Comparison of ENCODE assay signal across 8 cellular contexts in genomic region chr1:213051127-213051880, GRCh38. TPM values are rescaled to one million over a fixed set of nuclear protein-coding genes. Genes with fewer than 3 reads are reported as not detected.
A peak's percentile ranks its signal among the peaks of the same experiment; 100 is the strongest.
DNase-seq lines count a peak whose midpoint lies in the region; ATAC-seq and FAIRE-seq lines count a peak whose summit lies in the region.

TSS of gene RPS6KC1 (plus strand) at chr1:213051241. CDS start at chr1:213051405, 164 bp downstream.

- ATAC-seq in GM21723 (IDR thresholded peaks at IDR 0.05; ENCODE audit: unreplicated experiment), result peak; percentile 99
- ATAC-seq in naive thymus-derived CD4-positive, alpha-beta T cell, result peak; percentile 97
- peak; percentile 99 for ATAC-seq in stimulated activated memory B cell treated with anti-CD40 and anti-IgM and Interleukin-4, amounts not matched to agents 10 μg/mL and 1 μg/mL and 100 μg/mL, for 72 hours

- CTCF ChIA-PET in naive thymus-derived CD4-positive, alpha-beta T cell (lab: Charles Lee), result interaction anchor here (0.6 kb wide), 1 partner anchor 629 kb away, joined by 3 read pairs; no protein-coding TSS in a partner anchor

- peaks cover 0 to 4% of the 10 kb centered on the region in 2 donors for H3K27me3 ChIP-seq in naive thymus-derived CD4-positive, alpha-beta T cell (ENCODE audit: control insufficient read depth in 2 of 2, insufficient read depth in 2 of 2, low read length in 2 of 2)

- H3K9me3 ChIP-seq in naive thymus-derived CD4-positive, alpha-beta T cell (ENCODE audit: control insufficient read depth in 2 of 3, low read length in 3 of 3), result peaks cover 0 to 3% (median 0%) of the 10 kb centered on the region in 3 experiments

- FAIRE-seq in RCC 7860 (lab: Jason Lieb, UNC), result peak; percentile 47

- DNase-seq in DMS79 treated with DMSO at 0.1 percent for 48 hours (lab: John Stamatoyannopoulos, UW) (peak; percentile 81), KBM-7 (peak; percentile 88), RCC 7860 (ENCODE audit: low spot score) (peak; percentile 67), activated T-helper 1 cell treated with Interleukin-2 at 50 U/mL for 16 hours (ENCODE audit: low read depth) (peak; percentile 70), fibroblast of gingiva (ENCODE audit: low read depth) (peak; percentile 74)
- peak; percentile 64 to 82 (median 79) for DNase-seq in naive thymus-derived CD4-positive, alpha-beta T cell

- in situ Hi-C loops in KBM-7 (cut with MboI; ENCODE audit: low pct_unique_long_range_greater_than_20kb, low sequenced_read_pairs), result no loop called here

- H3K4me1 ChIP-seq in naive thymus-derived CD4-positive, alpha-beta T cell (ENCODE audit: control insufficient read depth in 2 of 2, insufficient read depth in 2 of 2, low read length in 2 of 2), result peaks cover 0 to 13% of the 10 kb centered on the region in 2 donors

- H3K36me3 ChIP-seq in naive thymus-derived CD4-positive, alpha-beta T cell (ENCODE audit: control insufficient read depth in 2 of 3, insufficient read depth in 3 of 3, low read length in 3 of 3), result no peaks in the 10 kb centered on the region

- H3K4me3 ChIP-seq in naive thymus-derived CD4-positive, alpha-beta T cell (ENCODE audit: low read length), result peak within 1 kb of the TSS; percentile 97

- H3K27ac ChIP-seq in naive thymus-derived CD4-positive, alpha-beta T cell (ENCODE audit: low read depth, low read length), result peak within 1 kb of the TSS; percentile 72

- POLR2A ChIA-PET in naive thymus-derived CD4-positive, alpha-beta T cell (lab: Charles Lee), result no interaction called here

- intact Hi-C loops in naive thymus-derived CD4-positive, alpha-beta T cell (cut with micrococcal nuclease), result loop anchor here (1.0 to 2.0 kb wide), 6 partner anchors 31 to 1473 kb away; partner anchors contain the start of genes ANGEL2 (in 2 of the 2), NSL1 (in 2 of the 2), TATDN3 (in 2 of the 2) and DTL (in 1 of the 2)

- peaks cover 23 to 39% (median 35%) of the 10 kb centered on the region in 7 donors for H3K4me1 Mint-ChIP-seq in naive thymus-derived CD4-positive, alpha-beta T cell
- peaks cover 16% of the 10 kb centered on the region for H3K4me1 Mint-ChIP-seq in stimulated activated memory B cell treated with anti-CD40 and anti-IgM and Interleukin-4, amounts not matched to agents 10 μg/mL and 1 μg/mL and 100 μg/mL, for 72 hours

- H3K9me3 Mint-ChIP-seq in naive thymus-derived CD4-positive, alpha-beta T cell, result peaks cover 0 to 16% (median 6%) of the 10 kb centered on the region in 11 donors
- H3K9me3 Mint-ChIP-seq in stimulated activated memory B cell treated with anti-CD40 and anti-IgM and Interleukin-4, amounts not matched to agents 10 μg/mL and 1 μg/mL and 100 μg/mL, for 72 hours, result peaks cover 4% of the 10 kb centered on the region

- H3K36me3 Mint-ChIP-seq in naive thymus-derived CD4-positive, alpha-beta T cell, result peaks cover 4 to 22% (median 9%) of the 10 kb centered on the region in 5 donors
- H3K36me3 Mint-ChIP-seq in stimulated activated memory B cell treated with anti-CD40 and anti-IgM and Interleukin-4, amounts not matched to agents 10 μg/mL and 1 μg/mL and 100 μg/mL, for 72 hours, result peaks cover 10% of the 10 kb centered on the region

- peak within 1 kb of the TSS; percentile 93 to 99 (median 96) for H3K4me3 Mint-ChIP-seq in naive thymus-derived CD4-positive, alpha-beta T cell
- H3K4me3 Mint-ChIP-seq in stimulated activated memory B cell treated with anti-CD40 and anti-IgM and Interleukin-4, amounts not matched to agents 10 μg/mL and 1 μg/mL and 100 μg/mL, for 72 hours, result peak within 1 kb of the TSS; percentile 97

- peak within 1 kb of the TSS; percentile 75 to 98 (median 93) for H3K27ac Mint-ChIP-seq in naive thymus-derived CD4-positive, alpha-beta T cell
- peak within 1 kb of the TSS; percentile 91 for H3K27ac Mint-ChIP-seq in stimulated activated memory B cell treated with anti-CD40 and anti-IgM and Interleukin-4, amounts not matched to agents 10 μg/mL and 1 μg/mL and 100 μg/mL, for 72 hours

- H3K27me3 Mint-ChIP-seq in naive thymus-derived CD4-positive, alpha-beta T cell, result peaks cover 9 to 27% (median 23%) of the 10 kb centered on the region in 5 donors
- H3K27me3 Mint-ChIP-seq in stimulated activated memory B cell treated with anti-CD40 and anti-IgM and Interleukin-4, amounts not matched to agents 10 μg/mL and 1 μg/mL and 100 μg/mL, for 72 hours, result peaks cover 23% of the 10 kb centered on the region

RNA-seq across cellular contexts. Expression of gene RPS6KC1, which starts in this region (rescaled TPM):
- 10 to 100 TPM in 4 of 5 experiments, 1 to 10 TPM in 1; 9.1 to 18.9 (median 14.3) TPM for total RNA-seq in naive thymus-derived CD4-positive, alpha-beta T cell
- 1 to 10 TPM; 5.4 to 9.3 TPM for polyA plus RNA-seq in naive thymus-derived CD4-positive, alpha-beta T cell

Comparison
In these comparisons a context has a peak if more than half of its experiments do, and no peak if none do; other contexts are left out.
1. Peak in every context shown above with its lines: DNase-seq, ATAC-seq, H3K4me3 ChIP-seq and H3K27ac ChIP-seq.